16 cellular contexts compared by ENCODE assay signal in the genomic region with DNA sequence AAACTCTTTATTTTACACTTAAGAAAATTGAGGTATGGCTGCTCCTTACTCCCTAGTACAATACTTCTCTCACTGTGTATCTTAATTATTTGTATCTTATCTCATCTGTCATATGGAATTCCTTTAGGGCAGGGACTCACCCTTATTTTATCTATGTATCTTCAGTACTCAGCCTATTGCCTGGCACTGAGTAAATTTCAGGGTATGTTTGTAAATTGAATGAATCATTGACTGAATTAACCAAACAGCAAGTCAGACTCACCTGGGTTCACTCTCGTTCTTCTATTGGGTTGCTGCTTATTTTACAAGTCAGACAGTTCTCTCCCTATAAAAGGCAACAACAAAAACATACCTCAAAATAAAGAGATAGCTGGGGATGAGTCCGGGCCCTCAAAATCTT.
DNase-seq lines count a peak whose midpoint lies in the region; ATAC-seq and TF ChIP-seq lines count a peak whose summit lies in the region.
"Had no signal": no experiment of that assay in that cellular context is flagged by ENCODE, and none has a peak within 500 bp of the region (broad histone marks: within the 10 kb centered on the region; RNA-seq: fewer than 3 reads in every experiment).

No MANE protein-coding gene starts in this region.

- peaks cover 59% of the 10 kb centered on the region for H3F3A ChIP-seq in GM23248 (ENCODE audit: insufficient read depth)

- no peak overlapping the region for H3K4me2 ChIP-seq in GM23248 (ENCODE audit: unreplicated experiment)
- H3K4me2 ChIP-seq: BLaER1 had no signal

- TF ChIP-seq POLR2A in Peyer's patch (IDR thresholded peaks at IDR 0.05), result no peak

- TF ChIP-seq CTCF in Panc1 (IDR thresholded peaks at IDR 0.05) (no peak), Peyer's patch (IDR thresholded peaks at IDR 0.05) (no peak), heart right ventricle (IDR thresholded peaks at IDR 0.05) (no peak)

- no peaks in the 10 kb centered on the region for H3K9me2 ChIP-seq in GM23248 (ENCODE audit: insufficient read depth)

- no peak overlapping the region for H3K9ac ChIP-seq in GM23248
- H3K9ac ChIP-seq: BLaER1 had no signal

- ATAC-seq in Panc1, result peak; percentile 51
- no peak for ATAC-seq in heart right ventricle

- no peak for DNase-seq in GM23248
- DNase-seq in Panc1 (ENCODE audit: low read depth, low spot score), result no peak
- DNase-seq in kidney tubule cell (ENCODE audit: low spot score), result peak; percentile 26
- DNase-seq in C1 segment of cervical spinal cord (lab: John Stamatoyannopoulos, UW), result no peak
- no peak for DNase-seq in Peyer's patch
- no peak for DNase-seq in AML-193 (lab: John Stamatoyannopoulos, UW)
- DNase-seq in heart right ventricle, result no peak
- DNase-seq: CD8-positive, alpha-beta memory T cell; DMS 273 treated with DMSO at 0.1 percent for 48 hours; HCEC 1CT; NCI-H1436 treated with DMSO at 0.1 percent for 48 hours; NCI-H2081; NCI-H774; SIG-M5 had no signal

- no peaks in the 10 kb centered on the region for H3K9me3 ChIP-seq in GM23248 (ENCODE audit: low read depth)
- H3K9me3 ChIP-seq in Panc1 (ENCODE audit: control insufficient read depth, insufficient read depth, low read depth, low read length), result no peaks in the 10 kb centered on the region
- no peaks in the 10 kb centered on the region for H3K9me3 ChIP-seq in Peyer's patch
- H3K9me3 ChIP-seq in heart right ventricle, result no peaks in the 10 kb centered on the region
- H3K9me3 ChIP-seq: BLaER1 had no signal

- H3K4me1 ChIP-seq in GM23248 (ENCODE audit: insufficient read depth), result peaks cover 56% of the 10 kb centered on the region
- peaks cover 15% of the 10 kb centered on the region; the same call in 1 of the 2 replicates for H3K4me1 ChIP-seq in Panc1 (ENCODE audit: control insufficient read depth, insufficient read depth, low read length)
- peaks cover 0 to 27% (median 0%) of the 10 kb centered on the region in 4 donors for H3K4me1 ChIP-seq in Peyer's patch
- H3K4me1 ChIP-seq in heart right ventricle, result peaks cover 8 to 88% (median 51%) of the 10 kb centered on the region in 9 donors

- intact Hi-C loops in Panc1 (cut with micrococcal nuclease; ENCODE audit: unreplicated experiment), result no loop called here
- intact Hi-C loops in heart right ventricle (cut with DNase I), result no loop called here

- POLR2A ChIA-PET in Panc1 (lab: Charles Lee), result no interaction called here

- H3K4me3 ChIP-seq in GM23248, result no peak overlapping the region
- H3K4me3 ChIP-seq in Panc1 (ENCODE audit: low read depth in 2 of 2, low read length in 2 of 2), result no peak overlapping the region
- H3K4me3 ChIP-seq in Peyer's patch, result no peak overlapping the region
- no peak overlapping the region for H3K4me3 ChIP-seq in heart right ventricle
- H3K4me3 ChIP-seq: BLaER1 had no signal

- CTCF ChIA-PET in Panc1 (lab: Charles Lee), result no interaction called here

- peaks cover 27% of the 10 kb centered on the region for H4K20me1 ChIP-seq in GM23248 (ENCODE audit: insufficient read depth)

- no TSS peak for BruUV-seq in Panc1 (replicated peaks; lab: Mats Ljungman, UMichigan)

- no peak overlapping the region for H2AFZ ChIP-seq in GM23248

- H3K36me3 ChIP-seq in GM23248 (ENCODE audit: low read depth), result peaks cover 4% of the 10 kb centered on the region; the same call in 1 of the 2 replicates
- H3K36me3 ChIP-seq in Panc1 (ENCODE audit: control insufficient read depth, insufficient read depth, low read length), result no peaks in the 10 kb centered on the region
- H3K36me3 ChIP-seq in Peyer's patch, result no peaks in the 10 kb centered on the region
- H3K36me3 ChIP-seq in heart right ventricle, result no peaks in the 10 kb centered on the region

- H3K27ac ChIP-seq in GM23248 (0 out of 2 replicates have a peak overlapping the region, but pooled peaks have one; percentile 1), Panc1 (ENCODE audit: low read length) (no peak overlapping the region), Peyer's patch (no peak overlapping the region), heart right ventricle (no peak overlapping the region)
- H3K27ac ChIP-seq: BLaER1, HL-60 had no signal

- in situ Hi-C loops in GM23248 (cut with MboI) (no loop called here), Panc1 (cut with HindIII; ENCODE audit: low pct_unique_long_range_greater_than_20kb, low sequenced_read_pairs) (no loop called here)

- WGBS in GM23248 (ENCODE audit: low coverage in 1 of 2, low lambda C conversion rate in 2 of 2, missing lambda C conversion rate in 2 of 2), 2 experiments, result 98% methylated on average over 2 of the region's 2 CpGs
- 82 to 86% methylated on average over 2 of the region's 2 CpGs for WGBS in heart right ventricle, 2 donors

- H3K79me2 ChIP-seq in GM23248 (ENCODE audit: insufficient read depth), result peaks cover 100% of the 10 kb centered on the region

- no peaks in the 10 kb centered on the region for H3K27me3 ChIP-seq in GM23248 (replicated peaks; ENCODE audit: insufficient read depth)
- no peaks in the 10 kb centered on the region for H3K27me3 ChIP-seq in Panc1 (ENCODE audit: control insufficient read depth, insufficient read depth, low read length)
- no peaks in the 10 kb centered on the region for H3K27me3 ChIP-seq in Peyer's patch
- H3K27me3 ChIP-seq in heart right ventricle, result no peaks in the 10 kb centered on the region
- H3K27me3 ChIP-seq: BLaER1 had no signal
